8 cellular contexts compared by ENCODE assay signal in the genomic region with DNA sequence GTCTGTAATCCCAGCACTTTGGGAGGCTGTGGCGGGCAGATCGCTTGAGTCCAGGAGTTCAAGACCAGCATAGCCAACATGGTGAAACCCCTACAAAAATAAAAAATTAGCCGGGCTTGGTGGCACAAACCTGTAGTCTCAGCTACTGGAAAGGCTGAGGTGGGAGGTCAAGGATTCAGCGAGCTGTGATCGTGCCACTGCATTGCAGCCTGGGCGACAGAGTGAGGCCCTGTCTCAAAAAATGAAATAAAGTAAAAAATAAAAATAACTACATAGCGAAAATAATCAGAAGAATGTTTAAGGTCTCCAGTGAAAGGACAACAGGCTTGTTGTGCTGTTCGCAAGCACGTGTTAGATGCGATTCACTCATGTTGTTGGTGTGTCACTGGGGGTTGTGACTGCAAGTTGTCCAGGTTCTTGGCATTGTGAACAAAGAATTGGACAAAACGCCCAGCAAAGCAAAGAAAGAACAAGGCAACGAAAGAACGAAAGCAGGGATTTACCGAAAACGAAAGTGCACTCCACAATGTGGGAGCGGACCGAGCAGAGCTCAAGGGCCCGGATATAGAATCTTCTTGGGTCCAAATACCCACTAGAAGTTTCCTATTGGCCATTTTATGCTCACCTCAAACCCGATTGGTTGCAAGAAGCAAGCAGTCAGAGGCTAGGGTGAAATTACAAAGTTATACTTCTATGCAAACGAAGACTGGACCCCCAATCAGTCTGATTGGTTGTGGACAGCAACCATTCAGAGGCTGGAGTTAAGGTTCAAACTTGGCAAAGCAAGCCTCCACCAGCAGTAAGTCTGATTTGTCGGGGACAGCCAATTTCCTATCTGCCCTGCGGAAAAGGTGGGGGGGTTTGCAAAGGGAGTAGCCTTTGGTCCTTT. TPM values are rescaled to one million over a fixed set of nuclear protein-coding genes. Genes with fewer than 3 reads are reported as not detected.
DNase-seq lines count a peak whose midpoint lies in the region; ATAC-seq lines count a peak whose summit lies in the region.

No MANE protein-coding gene starts in this region.

- no peaks in the 10 kb centered on the region for H3K27me3 ChIP-seq in CD4-positive, CD25-positive, alpha-beta regulatory T cell (ENCODE audit: control insufficient read depth, insufficient read depth, low read length)
- H3K27me3 ChIP-seq in NT2/D1 (ENCODE audit: insufficient read depth, insufficient read length): no peaks in the 10 kb centered on the region
- H3K27me3 ChIP-seq in mononuclear cell (ENCODE audit: insufficient read depth, low read length): no peaks in the 10 kb centered on the region

- H3K27ac Mint-ChIP-seq in CD4-positive, CD25-positive, alpha-beta regulatory T cell: peak overlapping the region; percentile 95 to 99 (median 99)

- H3K9me3 ChIP-seq in CD4-positive, CD25-positive, alpha-beta regulatory T cell (ENCODE audit: control insufficient read depth in 2 of 2, low read length in 2 of 2): no peaks in the 10 kb centered on the region
- H3K9me3 ChIP-seq in NT2/D1 (ENCODE audit: insufficient read depth, low read length) (no peaks in the 10 kb centered on the region), mononuclear cell (ENCODE audit: low read depth, low read length) (no peaks in the 10 kb centered on the region)

- H3K27ac ChIP-seq in CD4-positive, CD25-positive, alpha-beta regulatory T cell (ENCODE audit: insufficient read depth, low read length, poor library complexity, severe bottlenecking): peak overlapping the region; percentile 92
- peak overlapping the region; percentile 83 for H3K27ac ChIP-seq in caudate nucleus (ENCODE audit: low read depth, low read length)

- peak overlapping the region; percentile 32 for H3K9ac ChIP-seq in NT2/D1 (ENCODE audit: insufficient read length, low read depth)

- no peaks in the 10 kb centered on the region for H3K27me3 Mint-ChIP-seq in CD4-positive, CD25-positive, alpha-beta regulatory T cell

- no peak for DNase-seq in CD4-positive, CD25-positive, alpha-beta regulatory T cell
- DNase-seq in NT2/D1 (ENCODE audit: low read depth, low spot score) (no peak), caudate nucleus (lab: John Stamatoyannopoulos, UW) (no peak), RPMI8226 (no peak), COR-L47 (lab: John Stamatoyannopoulos, UW) (no peak)

- H3K4me3 ChIP-seq in CD4-positive, CD25-positive, alpha-beta regulatory T cell (ENCODE audit: low read depth, low read length): peak overlapping the region; percentile 98
- H3K4me3 ChIP-seq in NT2/D1 (ENCODE audit: insufficient read length, low read depth): peak overlapping the region; percentile 88
- H3K4me3 ChIP-seq in mononuclear cell (ENCODE audit: low read length): peak overlapping the region; percentile 81

- peak overlapping the region; percentile 87 to 98 (median 96) for H3K4me3 Mint-ChIP-seq in CD4-positive, CD25-positive, alpha-beta regulatory T cell

- peaks cover 15 to 49% (median 30%) of the 10 kb centered on the region in 4 donors for H3K4me1 Mint-ChIP-seq in CD4-positive, CD25-positive, alpha-beta regulatory T cell

- no peak for ATAC-seq in CD4-positive, CD25-positive, alpha-beta regulatory T cell (ENCODE audit: low read depth in 2 of 2)
- peak; percentile 0 for ATAC-seq in GM21825 (IDR thresholded peaks at IDR 0.05; ENCODE audit: unreplicated experiment)
- no peak for ATAC-seq in GM19455 (IDR thresholded peaks at IDR 0.05; ENCODE audit: unreplicated experiment)

- H3K4me1 ChIP-seq in CD4-positive, CD25-positive, alpha-beta regulatory T cell (ENCODE audit: control insufficient read depth, insufficient read depth, low read length, poor library complexity, severe bottlenecking): peaks cover 42% of the 10 kb centered on the region
- H3K4me1 ChIP-seq in NT2/D1 (ENCODE audit: insufficient read depth, insufficient read length) (no peaks in the 10 kb centered on the region), mononuclear cell (ENCODE audit: insufficient read depth, low read length) (peaks cover 24% of the 10 kb centered on the region)

- H3K36me3 ChIP-seq in CD4-positive, CD25-positive, alpha-beta regulatory T cell (ENCODE audit: control insufficient read depth, insufficient read depth, low read length): no peaks in the 10 kb centered on the region
- no peaks in the 10 kb centered on the region for H3K36me3 ChIP-seq in NT2/D1 (ENCODE audit: insufficient read depth, insufficient read length, low read length)

- H3K9me3 Mint-ChIP-seq in CD4-positive, CD25-positive, alpha-beta regulatory T cell: peaks cover 0 to 2% (median 0%) of the 10 kb centered on the region in 7 donors

- peaks cover 10% of the 10 kb centered on the region for H3K36me3 Mint-ChIP-seq in CD4-positive, CD25-positive, alpha-beta regulatory T cell

RNA-seq across cellular contexts. Expression of gene MCCC2, which starts 0.8 kb away (rescaled TPM):
- 30.9 TPM for total RNA-seq in CD4-positive, CD25-positive, alpha-beta regulatory T cell
- polyA plus RNA-seq in CD4-positive, CD25-positive, alpha-beta regulatory T cell: 10 to 100 TPM; 26.7 to 45.8 (median 30.7) TPM
- 20.4 TPM for total RNA-seq in mononuclear cell
